ENCODE assay signal across 14 cellular contexts in genomic region chr2:168679741-168680140, GRCh38.
DNase-seq lines count a peak whose midpoint lies in the region; ATAC-seq and TF ChIP-seq lines count a peak whose summit lies in the region.
"Had no signal": no experiment of that assay in that cellular context is flagged by ENCODE, and none has a peak within 500 bp of the region (broad histone marks: within the 10 kb centered on the region; RNA-seq: fewer than 3 reads in every experiment).

No MANE protein-coding gene starts in this region.

- H4K20me1 ChIP-seq in GM23338 (replicated peaks; ENCODE audit: insufficient read depth), result no peaks in the 10 kb centered on the region
- H4K20me1 ChIP-seq in neural progenitor cell (ENCODE audit: low read depth), result peaks cover 3% of the 10 kb centered on the region

- no peak for TF ChIP-seq CTCF in GM23338 (conservative IDR thresholded peaks at IDR 0.05; ENCODE audit: low read depth in 2 of 2)
- no peak for TF ChIP-seq CTCF in HL-60 (IDR thresholded peaks at IDR 0.05; ENCODE audit: insufficient read depth, low read length)
- no peak for TF ChIP-seq CTCF in VCaP (conservative IDR thresholded peaks at IDR 0.05)
- TF ChIP-seq CTCF in neural progenitor cell (IDR thresholded peaks at IDR 0.05), result no peak
- TF ChIP-seq CTCF in BE2C (IDR thresholded peaks at IDR 0.05; ENCODE audit: low read depth, low read length), result no peak

- H3K27me3 ChIP-seq in GM23338 (ENCODE audit: insufficient read depth) (no peaks in the 10 kb centered on the region), HL-60 (ENCODE audit: insufficient read depth, poor library complexity, severe bottlenecking) (no peaks in the 10 kb centered on the region), neural progenitor cell (no peaks in the 10 kb centered on the region), BE2C (no peaks in the 10 kb centered on the region)

- H3K4me1 ChIP-seq in GM23338 (ENCODE audit: insufficient read depth) (peaks cover 5% of the 10 kb centered on the region; the same call in 1 of the 2 replicates), neural progenitor cell (peaks cover 39% of the 10 kb centered on the region), BE2C (no peaks in the 10 kb centered on the region)

- DNase-seq in GM23338 (ENCODE audit: low spot score) (no peak), HL-60 (ENCODE audit: low read depth in 1 of 2, low spot score in 1 of 2) (no peak), neural progenitor cell (ENCODE audit: low spot score) (no peak), BE2C (no peak)
- DNase-seq: Caco-2; CD8-positive, alpha-beta T cell; DMS53; H7; HFFc6 had no signal

- H3K9me3 Mint-ChIP-seq in GM23338 (no peaks in the 10 kb centered on the region), neural progenitor cell (peaks cover 7% of the 10 kb centered on the region)
- H3K9me3 Mint-ChIP-seq: CD8-positive, alpha-beta T cell; HFFc6 had no signal

- no peak overlapping the region for H3K4me2 ChIP-seq in GM23338
- H3K4me2 ChIP-seq in neural progenitor cell, result peak overlapping the region; percentile 38

- ATAC-seq in GM23338 (no peak), HG03520 (IDR thresholded peaks at IDR 0.05; ENCODE audit: unreplicated experiment) (no peak), GM19328 (IDR thresholded peaks at IDR 0.05; ENCODE audit: unreplicated experiment) (no peak)
- ATAC-seq: CD8-positive, alpha-beta T cell had no signal

- no peak overlapping the region for H3K9ac ChIP-seq in neural progenitor cell

- H3K27ac ChIP-seq in GM23338 (ENCODE audit: low read depth) (no peak overlapping the region), HL-60 (replicated peaks) (peak overlapping the region; percentile 18), VCaP (peak overlapping the region; percentile 79), neural progenitor cell (peak overlapping the region; percentile 66)
- H3K27ac ChIP-seq: C4-2B had no signal

- H3K4me1 Mint-ChIP-seq in GM23338 (peaks cover 25% of the 10 kb centered on the region), neural progenitor cell (peaks cover 7% of the 10 kb centered on the region)
- H3K4me1 Mint-ChIP-seq: B cell had no signal

- peak overlapping the region; percentile 11; the same call in 1 of the 2 replicates for H3K27ac Mint-ChIP-seq in GM23338
- no peak overlapping the region for H3K27ac Mint-ChIP-seq in neural progenitor cell
- H3K27ac Mint-ChIP-seq: B cell; CD8-positive, alpha-beta T cell; HFFc6 had no signal

- H2AFZ ChIP-seq in GM23338, result no peak overlapping the region
- H2AFZ ChIP-seq in neural progenitor cell (replicated peaks), result no peak overlapping the region

- H3K4me3 ChIP-seq in GM23338 (no peak overlapping the region), HL-60 (replicated peaks; ENCODE audit: insufficient read depth, low read length) (no peak overlapping the region), neural progenitor cell (no peak overlapping the region), BE2C (ENCODE audit: low read depth, low read length) (no peak overlapping the region)

- H3K9me2 ChIP-seq in GM23338 (ENCODE audit: insufficient read depth), result no peaks in the 10 kb centered on the region

- H3F3A ChIP-seq in GM23338 (replicated peaks; ENCODE audit: low read depth) (no peaks in the 10 kb centered on the region), neural progenitor cell (ENCODE audit: low read depth) (peaks cover 25% of the 10 kb centered on the region)

- H3K36me3 Mint-ChIP-seq in GM23338 (ENCODE audit: low read depth) (no peaks in the 10 kb centered on the region), neural progenitor cell (peaks cover 9% of the 10 kb centered on the region)

- H3K4me3 Mint-ChIP-seq in GM23338 (no peak overlapping the region), neural progenitor cell (no peak overlapping the region)
- H3K4me3 Mint-ChIP-seq: B cell; CD8-positive, alpha-beta T cell; HFFc6 had no signal

- H3K27me3 Mint-ChIP-seq in GM23338 (ENCODE audit: insufficient read depth, low read depth, poor library complexity), result no peaks in the 10 kb centered on the region
- H3K27me3 Mint-ChIP-seq in neural progenitor cell (ENCODE audit: insufficient read depth, low read depth), result no peaks in the 10 kb centered on the region
- H3K27me3 Mint-ChIP-seq: B cell had no signal

- no peaks in the 10 kb centered on the region for H3K36me3 ChIP-seq in GM23338 (ENCODE audit: insufficient read depth)
- no peaks in the 10 kb centered on the region for H3K36me3 ChIP-seq in neural progenitor cell
- H3K36me3 ChIP-seq in BE2C, result no peaks in the 10 kb centered on the region

- H3K79me2 ChIP-seq in GM23338 (replicated peaks; ENCODE audit: insufficient read depth), result 0 out of 2 replicates have a peak, but pooled peaks cover 3% of the 10 kb centered on the region
- H3K79me2 ChIP-seq in neural progenitor cell (ENCODE audit: low read depth), result peaks cover 24% of the 10 kb centered on the region

- H3K9me3 ChIP-seq in neural progenitor cell (ENCODE audit: low read depth) (no peaks in the 10 kb centered on the region), BE2C (no peaks in the 10 kb centered on the region)
- H3K9me3 ChIP-seq: Caco-2 had no signal

TF ChIP-seq in GM23338, 12 proteins besides CTCF, POLR2A, EP300 and RAD21 (continues in another document):
- TF ChIP-seq POLR2AphosphoS5 (IDR thresholded peaks at IDR 0.05; ENCODE audit: low read depth) (no peak), ZNF331 (CRISPR knock-in tag; IDR thresholded peaks at IDR 0.05; ENCODE audit: low read depth) (no peak), ZNF462 (CRISPR knock-in tag; IDR thresholded peaks at IDR 0.05) (no peak), CREB1 (CRISPR knock-in tag; IDR thresholded peaks at IDR 0.05; ENCODE audit: low read depth) (no peak), EZH2 (IDR thresholded peaks at IDR 0.05; ENCODE audit: low read depth, unreplicated experiment) (no peak), JUNB (IDR thresholded peaks at IDR 0.05; ENCODE audit: unreplicated experiment) (no peak), NANOG (IDR thresholded peaks at IDR 0.05; ENCODE audit: borderline replicate concordance) (no peak), ZNF114 (CRISPR knock-in tag; IDR thresholded peaks at IDR 0.05) (no peak), EZH2phosphoT487 (IDR thresholded peaks at IDR 0.05; ENCODE audit: unreplicated experiment) (no peak), STAT1 (IDR thresholded peaks at IDR 0.05; ENCODE audit: unreplicated experiment) (no peak)
